Comparison of ENCODE assay signal across 9 cellular contexts in genomic region chr3:119258915-119259314, GRCh38. TPM values are rescaled to one million over a fixed set of nuclear protein-coding genes. Genes with fewer than 3 reads are reported as not detected.
A peak's percentile ranks its signal among the peaks of the same experiment; 100 is the strongest.
DNase-seq lines count a peak whose midpoint lies in the region; ATAC-seq, FAIRE-seq and TF ChIP-seq lines count a peak whose summit lies in the region.
"Had no signal": no experiment of that assay in that cellular context is flagged by ENCODE, and none has a peak within 500 bp of the region (broad histone marks: within the 10 kb centered on the region; RNA-seq: fewer than 3 reads in every experiment).

No MANE protein-coding gene starts in this region.

- DNase-seq in GM12892 (ENCODE audit: insufficient read length) (no peak), frontal cortex (ENCODE audit: low spot score in 2 of 2) (no peak), HFFc6 (no peak), NCI-H1694 (lab: John Stamatoyannopoulos, UW) (no peak), D721Med (ENCODE audit: insufficient read length, low spot score) (no peak)
- DNase-seq in stimulated activated effector memory CD8-positive, alpha-beta T cell treated with anti-CD3 and anti-CD28 coated beads, Interleukin-12 subunit alpha, Interleukin-12 subunit beta, amount 100 ng/mL, for 72 hours (ENCODE audit: low spot score in 2 of 2), result no peak
- DNase-seq: body of pancreas had no signal

- TF ChIP-seq CTCF in HFFc6 (IDR thresholded peaks at IDR 0.05) (no peak), D721Med (IDR thresholded peaks at IDR 0.05; ENCODE audit: insufficient read depth, missing control alignments) (no peak)

- ATAC-seq in GM21528 (IDR thresholded peaks at IDR 0.05; ENCODE audit: low FRiP score, unreplicated experiment) (peak; percentile 92), HG03469 (IDR thresholded peaks at IDR 0.05; ENCODE audit: unreplicated experiment) (peak; percentile 86)
- ATAC-seq in stimulated activated effector memory CD8-positive, alpha-beta T cell treated with anti-CD3 and anti-CD28 coated beads, Interleukin-12 subunit alpha, Interleukin-12 subunit beta, amount 100 ng/mL, for 72 hours, result no peak
- ATAC-seq: body of pancreas had no signal

- FAIRE-seq in GM12892 (lab: Jason Lieb, UNC) (peak; percentile 74), frontal cortex (lab: Jason Lieb, UNC) (peak; percentile 19), D721Med (lab: Jason Lieb, UNC) (no peak)

- peaks cover 13% of the 10 kb centered on the region; the same call in 1 of the 2 replicates for H3K4me1 Mint-ChIP-seq in HFFc6 (ENCODE audit: low read depth)
- no peaks in the 10 kb centered on the region for H3K4me1 Mint-ChIP-seq in stimulated activated effector memory CD8-positive, alpha-beta T cell treated with anti-CD3 and anti-CD28 coated beads, Interleukin-12 subunit alpha, Interleukin-12 subunit beta, amount 100 ng/mL, for 72 hours

- no peaks in the 10 kb centered on the region for H3K9me3 Mint-ChIP-seq in HFFc6
- no peaks in the 10 kb centered on the region for H3K9me3 Mint-ChIP-seq in stimulated activated effector memory CD8-positive, alpha-beta T cell treated with anti-CD3 and anti-CD28 coated beads, Interleukin-12 subunit alpha, Interleukin-12 subunit beta, amount 100 ng/mL, for 72 hours

- peaks cover 11% of the 10 kb centered on the region for H3K27me3 Mint-ChIP-seq in HFFc6 (ENCODE audit: insufficient read depth)

- TF ChIP-seq POLR2A in GM12892 (IDR thresholded peaks at IDR 0.05; ENCODE audit: low read depth, low read length), result no peak

- no peak overlapping the region for H3K27ac Mint-ChIP-seq in HFFc6
- H3K27ac Mint-ChIP-seq in stimulated activated effector memory CD8-positive, alpha-beta T cell treated with anti-CD3 and anti-CD28 coated beads, Interleukin-12 subunit alpha, Interleukin-12 subunit beta, amount 100 ng/mL, for 72 hours, result no peak overlapping the region

- H3K36me3 Mint-ChIP-seq in HFFc6 (ENCODE audit: low read depth), result no peaks in the 10 kb centered on the region
- H3K36me3 Mint-ChIP-seq in stimulated activated effector memory CD8-positive, alpha-beta T cell treated with anti-CD3 and anti-CD28 coated beads, Interleukin-12 subunit alpha, Interleukin-12 subunit beta, amount 100 ng/mL, for 72 hours, result no peaks in the 10 kb centered on the region

- H3K4me3 Mint-ChIP-seq in HFFc6, result no peak overlapping the region
- H3K4me3 Mint-ChIP-seq in stimulated activated effector memory CD8-positive, alpha-beta T cell treated with anti-CD3 and anti-CD28 coated beads, Interleukin-12 subunit alpha, Interleukin-12 subunit beta, amount 100 ng/mL, for 72 hours, result no peak overlapping the region

RNA-seq across cellular contexts. Expression of gene B4GALT4, which starts 18.2 kb away (rescaled TPM):
- 12.5 TPM for polyA plus RNA-seq in GM12892 (2012; ENCODE audit: missing spikeins)
- total RNA-seq in frontal cortex, result 8.6 TPM
- total RNA-seq in HFFc6 (2021; fragmentation: NEBNext Ultra II Directional; extraction: Animal tissue kit (Norgen Biotek cat#: 25700)), result 10 to 100 TPM; 47.2 to 53.5 (median 52.5) TPM

RNA-seq across cellular contexts. Expression of gene ARHGAP31, which starts 35.3 kb away (rescaled TPM):
- 9.0 TPM for polyA plus RNA-seq in GM12892 (2012; ENCODE audit: missing spikeins)
- total RNA-seq in frontal cortex, result 2.0 TPM
- 10 to 100 TPM; 18.0 to 25.1 (median 20.5) TPM for total RNA-seq in HFFc6 (2021; fragmentation: NEBNext Ultra II Directional; extraction: Animal tissue kit (Norgen Biotek cat#: 25700))
